8 cellular contexts compared by ENCODE assay signal in the genomic region with DNA sequence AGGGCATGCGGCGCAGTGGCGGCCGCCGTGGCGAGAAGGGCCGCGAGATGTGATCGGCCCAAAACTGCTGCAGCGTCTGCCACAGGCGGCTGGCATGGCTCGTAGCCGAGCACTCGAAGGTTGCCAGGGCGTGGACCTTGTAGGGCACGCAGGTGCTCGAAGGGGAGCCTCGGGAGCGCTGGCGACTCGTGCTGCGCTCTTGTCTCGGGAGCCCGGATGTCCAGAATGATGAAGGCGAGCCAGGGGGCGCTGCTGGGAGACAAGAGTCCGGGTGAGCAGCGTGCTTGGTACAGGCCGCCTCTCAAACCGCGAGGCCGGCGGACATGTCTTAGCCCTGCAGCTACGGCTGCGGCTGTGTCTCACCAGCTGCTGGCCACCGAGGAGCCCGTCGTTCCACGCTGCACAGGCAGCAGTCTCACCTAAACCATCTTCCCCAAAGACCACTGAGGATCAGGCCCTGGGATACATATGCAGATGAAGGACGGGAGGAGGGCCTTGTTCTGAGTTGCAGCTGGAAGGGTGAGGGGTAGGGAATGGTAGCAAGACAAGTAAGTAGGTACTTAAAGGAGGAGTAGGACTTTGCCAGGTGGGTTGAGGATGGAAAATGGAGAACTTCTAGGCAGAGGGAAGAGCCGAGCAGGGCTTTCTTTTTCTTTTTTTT. TPM values are rescaled to one million over a fixed set of nuclear protein-coding genes. Genes with fewer than 3 reads are reported as not detected.
DNase-seq lines count a peak whose midpoint lies in the region; ATAC-seq and TF ChIP-seq lines count a peak whose summit lies in the region.

No MANE protein-coding gene starts in this region.

- ATAC-seq in HG03060 (IDR thresholded peaks at IDR 0.05; ENCODE audit: low read depth, unreplicated experiment) (peak; percentile 28), heart left ventricle (peak; percentile 14 to 63 (median 52)), upper lobe of right lung (peak; percentile 73)
- ATAC-seq in activated naive CD4-positive, alpha-beta T cell treated with anti-CD3 and anti-CD28 coated beads, Interleukin-2, amount 50 U/mL, for 72 hours, result peak; percentile 54 to 65

- DNase-seq in GM13977 (ENCODE audit: low spot score), result peak; percentile 69
- DNase-seq in RPMI7951 (ENCODE audit: low read depth), result peak; percentile 58
- DNase-seq in activated naive CD4-positive, alpha-beta T cell treated with anti-CD3 and anti-CD28 coated beads, Interleukin-2, amount 50 U/mL, for 72 hours (ENCODE audit: low spot score in 2 of 2), result peak; percentile 73 to 80
- peak; percentile 77 to 90 (median 80) for DNase-seq in heart left ventricle
- DNase-seq in pons (ENCODE audit: low spot score), result peak; percentile 67
- DNase-seq in upper lobe of right lung, result peak; percentile 90
- DNase-seq in NCI-H1048 (lab: John Stamatoyannopoulos, UW), result no peak

- no peaks in the 10 kb centered on the region for H3K9me3 Mint-ChIP-seq in activated naive CD4-positive, alpha-beta T cell treated with anti-CD3 and anti-CD28 coated beads, Interleukin-2, amount 50 U/mL, for 72 hours

- H3K27ac Mint-ChIP-seq in activated naive CD4-positive, alpha-beta T cell treated with anti-CD3 and anti-CD28 coated beads, Interleukin-2, amount 50 U/mL, for 72 hours, result peak overlapping the region; percentile 90 to 96

- H3K36me3 ChIP-seq in heart left ventricle (no peaks in the 10 kb centered on the region), upper lobe of right lung (no peaks in the 10 kb centered on the region)

- in situ Hi-C loops in GM13977 (cut with MboI; ENCODE audit: low pct_unique_long_range_greater_than_20kb, low sequenced_read_pairs, unreplicated experiment), result no loop called here

- H3K4me1 ChIP-seq in heart left ventricle, result peaks cover 4 to 24% (median 18%) of the 10 kb centered on the region in 12 donors
- peaks cover 13% of the 10 kb centered on the region for H3K4me1 ChIP-seq in upper lobe of right lung

- H3K27ac ChIP-seq in heart left ventricle (peak overlapping the region in 11 of 12 donors; percentile 7 to 95 (median 85)), upper lobe of right lung (peak overlapping the region; percentile 87)

- peak overlapping the region; percentile 22 to 92 (median 84) for H3K4me3 ChIP-seq in heart left ventricle
- peak overlapping the region; percentile 71 for H3K4me3 ChIP-seq in upper lobe of right lung

- WGBS in heart left ventricle, 4 donors, result 19 to 36% (median 22%) methylated on average over 24 to 41 of the region's 41 CpGs

- TF ChIP-seq POLR2A in heart left ventricle (IDR thresholded peaks at IDR 0.05), result no peak

- H3K9me3 ChIP-seq in heart left ventricle, result no peaks in the 10 kb centered on the region
- H3K9me3 ChIP-seq in upper lobe of right lung, result no peaks in the 10 kb centered on the region

- H3K36me3 Mint-ChIP-seq in activated naive CD4-positive, alpha-beta T cell treated with anti-CD3 and anti-CD28 coated beads, Interleukin-2, amount 50 U/mL, for 72 hours, result peaks cover 22 to 36% of the 10 kb centered on the region in 2 donors

- TF ChIP-seq CTCF in GM13977 (IDR thresholded peaks at IDR 0.05; ENCODE audit: extremely low read depth, insufficient read depth, missing control alignments) (peak; percentile 47), heart left ventricle (IDR thresholded peaks at IDR 0.05) (peak; percentile 21 to 59 (median 39)), upper lobe of right lung (IDR thresholded peaks at IDR 0.05) (peak; percentile 46)

- intact Hi-C loops in heart left ventricle (cut with DNase I) (loop anchor here in 3 of 10 donors (2.0 to 5.0 kb wide), 2 partner anchors 20 to 228 kb away; a partner anchor contains a TSS), upper lobe of right lung (cut with DNase I) (no loop called here)

- H3K27me3 ChIP-seq in heart left ventricle (no peaks in the 10 kb centered on the region), upper lobe of right lung (no peaks in the 10 kb centered on the region)

RNA-seq across cellular contexts. Expression of a gene that starts 1.7 kb away (rescaled TPM):
- not detected in 2 replicates for total RNA-seq in RPMI7951 (2014; rRNA removed; shearing (Covaris generic))
- not detected for total RNA-seq in activated naive CD4-positive, alpha-beta T cell treated with anti-CD3 and anti-CD28 coated beads, Interleukin-2, amount 50 U/mL, for 72 hours
- total RNA-seq in heart left ventricle, result not detected
- polyA plus RNA-seq in heart left ventricle, result not detected
- total RNA-seq in upper lobe of right lung, result not detected

RNA-seq across cellular contexts. Expression of a gene that starts 19.6 kb away (rescaled TPM):
- total RNA-seq in RPMI7951 (2014; rRNA removed; shearing (Covaris generic)), result 383 and 428 TPM in 2 replicates
- 100 to 1,000 TPM; 417 to 484 TPM for total RNA-seq in activated naive CD4-positive, alpha-beta T cell treated with anti-CD3 and anti-CD28 coated beads, Interleukin-2, amount 50 U/mL, for 72 hours
- total RNA-seq in heart left ventricle, result 100 to 1,000 TPM; 255 to 699 (median 500) TPM
- 100 to 1,000 TPM in 1 of 2 donors, 10 to 100 TPM in 1; 81.6 to 350 TPM for polyA plus RNA-seq in heart left ventricle
- total RNA-seq in upper lobe of right lung, result 630 TPM

RNA-seq across cellular contexts. Expression of a gene that starts 53.5 kb away (rescaled TPM):
- 5.0 and 5.2 TPM in 2 replicates for total RNA-seq in RPMI7951 (2014; rRNA removed; shearing (Covaris generic))
- 10 to 100 TPM; 25.3 to 29.6 TPM for total RNA-seq in activated naive CD4-positive, alpha-beta T cell treated with anti-CD3 and anti-CD28 coated beads, Interleukin-2, amount 50 U/mL, for 72 hours
- total RNA-seq in heart left ventricle (10 to 100 TPM in 8 of 9 donors, 1 to 10 TPM in 1; 9.5 to 18.0 (median 11.9) TPM), upper lobe of right lung (24.4 TPM)
- polyA plus RNA-seq in heart left ventricle, result 1 to 10 TPM; 6.9 to 9.0 TPM

RNA-seq across cellular contexts. Expression of a gene that starts 55.7 kb away (rescaled TPM):
- 316 and 329 TPM in 2 replicates for total RNA-seq in RPMI7951 (2014; rRNA removed; shearing (Covaris generic))
- 100 to 1,000 TPM; 925 to 947 TPM for total RNA-seq in activated naive CD4-positive, alpha-beta T cell treated with anti-CD3 and anti-CD28 coated beads, Interleukin-2, amount 50 U/mL, for 72 hours
- total RNA-seq in heart left ventricle, result 100 to 1,000 TPM; 106 to 252 (median 178) TPM
- 100 to 1,000 TPM; 126 to 195 TPM for polyA plus RNA-seq in heart left ventricle
- total RNA-seq in upper lobe of right lung, result 470 TPM
